ENCODE assay signal across 15 cellular contexts in the genomic region with DNA sequence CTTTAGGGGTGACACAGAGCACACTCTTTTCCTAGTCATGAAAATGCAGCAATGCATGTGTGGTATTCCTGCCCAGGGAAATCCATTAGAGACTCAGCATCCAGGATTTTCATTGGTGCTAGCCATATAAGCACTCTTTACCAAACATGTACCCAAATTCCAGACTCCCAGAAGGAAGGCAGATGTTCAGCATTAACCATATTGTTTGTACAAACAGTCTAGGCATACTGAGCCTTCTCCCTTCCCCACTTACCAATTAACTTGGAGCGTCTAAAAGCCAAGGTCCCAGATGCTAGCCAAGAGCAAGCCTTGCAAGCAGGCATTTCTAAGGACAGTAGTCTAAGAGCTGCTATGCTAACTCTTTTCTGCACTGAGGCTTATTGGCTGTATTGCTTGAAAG. TPM values are rescaled to one million over a fixed set of nuclear protein-coding genes. Genes with fewer than 3 reads are reported as not detected.
"Had no signal": no experiment of that assay in that cellular context is flagged by ENCODE, and none has a peak within 500 bp of the region (broad histone marks: within the 10 kb centered on the region; RNA-seq: fewer than 3 reads in every experiment).

No MANE protein-coding gene starts in this region.

- H3K4me1 ChIP-seq: esophagus squamous epithelium, uterus had no signal

- H3K36me3 ChIP-seq: uterus had no signal

- H3K27ac ChIP-seq: dorsolateral prefrontal cortex, esophagus squamous epithelium, lower lobe of right lung, tibial artery, uterus had no signal

- H3K27me3 ChIP-seq: dorsolateral prefrontal cortex, esophagus squamous epithelium, tibial artery, uterus had no signal

- DNase-seq: activated CD4-positive, alpha-beta T cell treated with anti-CD3 and anti-CD28 coated beads, Interleukin-2, amount 50 U/mL, for 1 hour; activated effector memory CD4-positive, alpha-beta T cell treated with anti-CD3 and anti-CD28 coated beads, Interleukin-2, amount 50 U/mL, for 16 hours; aorta; dorsolateral prefrontal cortex; esophagus squamous epithelium; hippocampal formation; kidney glomerular epithelial cell; lower lobe of right lung; natural killer cell; small intestine; T-helper 2 cell; tibial artery; uterus had no signal

- H3K4me3 ChIP-seq: dorsolateral prefrontal cortex, esophagus squamous epithelium, lower lobe of right lung, tibial artery, uterus had no signal

- H3K9me3 ChIP-seq: esophagus squamous epithelium, lower lobe of right lung, tibial artery, uterus had no signal

- H3K9me3 Mint-ChIP-seq: natural killer cell had no signal

- ATAC-seq: lower lobe of right lung, natural killer cell, right cardiac atrium had no signal

- H3K4me3 Mint-ChIP-seq: natural killer cell had no signal

RNA-seq across cellular contexts. Expression of gene LAX1, which starts 58.3 kb away (rescaled TPM):
- total RNA-seq: bronchial epithelial cell had no signal
